In the genomic region with DNA sequence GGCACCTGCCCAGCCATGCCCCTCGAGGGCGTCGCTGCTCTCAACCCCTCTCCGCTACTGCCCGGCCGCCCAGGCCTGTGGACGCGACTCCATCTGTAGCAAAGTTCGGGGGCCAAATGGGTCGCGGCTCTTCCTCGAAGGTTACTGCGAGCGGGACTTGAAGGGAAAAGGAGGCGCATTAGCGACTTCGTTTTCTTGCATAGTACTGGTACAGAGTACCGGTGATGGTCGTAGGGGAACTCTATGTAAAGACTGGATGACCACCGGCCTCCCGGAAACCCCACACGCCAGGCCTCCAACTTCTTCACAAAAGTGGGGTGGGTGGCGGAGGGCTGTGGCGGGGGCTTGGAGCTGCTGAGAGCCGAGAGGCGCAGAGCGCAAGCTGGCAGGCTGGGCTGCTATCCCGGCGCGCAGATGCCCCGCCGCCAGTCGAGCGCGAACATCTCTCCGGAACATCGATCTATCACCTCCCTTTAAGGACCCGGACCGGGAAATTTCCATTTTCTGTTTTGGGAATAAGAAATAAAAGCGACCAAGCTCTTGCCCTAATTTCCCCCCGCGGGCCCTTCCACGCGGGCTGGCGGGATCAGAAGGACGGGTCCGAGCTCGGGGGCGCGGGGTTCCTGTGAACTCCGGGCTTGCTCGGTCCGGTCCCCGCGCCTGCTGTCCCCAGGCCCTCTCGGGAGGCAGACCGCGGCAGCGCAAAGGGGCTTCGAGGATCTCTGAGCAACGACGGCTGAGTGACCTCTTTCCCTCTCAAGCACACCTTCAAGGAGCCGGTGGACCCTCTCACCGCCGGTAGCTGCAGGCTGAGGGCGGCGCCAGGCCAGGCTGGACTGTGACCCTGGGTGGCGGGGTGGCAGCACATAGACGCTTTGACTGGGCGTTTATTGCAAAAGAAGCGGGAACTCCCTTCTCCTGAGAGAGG, we compare ENCODE assay signal across 16 cellular contexts. TPM values are rescaled to one million over a fixed set of nuclear protein-coding genes. Genes with fewer than 3 reads are reported as not detected.
A peak's percentile ranks its signal among the peaks of the same experiment; 100 is the strongest.
DNase-seq lines count a peak whose midpoint lies in the region; ATAC-seq, FAIRE-seq and TF ChIP-seq lines count a peak whose summit lies in the region.
"Had no signal": no experiment of that assay in that cellular context is flagged by ENCODE, and none has a peak within 500 bp of the region (broad histone marks: within the 10 kb centered on the region; RNA-seq: fewer than 3 reads in every experiment).

No MANE protein-coding gene starts in this region.

- H3K27me3 ChIP-seq in ascending aorta: peaks cover 26% of the 10 kb centered on the region
- H3K27me3 ChIP-seq in pancreas: peaks cover 0 to 46% (median 9%) of the 10 kb centered on the region in 4 donors

- no peak overlapping the region for H3K4me3 Mint-ChIP-seq in activated CD4-positive, alpha-beta T cell treated with anti-CD3 and anti-CD28 coated beads, Interleukin-2, amount 10 ng/mL, durations not matched to agents 7 days and 5 days
- H3K4me3 Mint-ChIP-seq: activated B cell treated with CpG ODN at 0.5 μM for 24 hours; CD4-positive, alpha-beta T cell had no signal

- peak overlapping the region; percentile 50; the same call in 1 of the 2 replicates for H3K9ac ChIP-seq in ES-I3 (ENCODE audit: low read depth, low read length)

- peaks cover 59% of the 10 kb centered on the region for H3K27me3 Mint-ChIP-seq in activated CD4-positive, alpha-beta T cell treated with anti-CD3 and anti-CD28 coated beads, Interleukin-2, amount 10 ng/mL, durations not matched to agents 7 days and 5 days

- H3K36me3 ChIP-seq in ES-I3 (ENCODE audit: insufficient read depth, low read length): no peaks in the 10 kb centered on the region
- H3K36me3 ChIP-seq in ascending aorta: no peaks in the 10 kb centered on the region
- H3K36me3 ChIP-seq in pancreas: no peaks in the 10 kb centered on the region

- no peak for FAIRE-seq in pancreas (lab: Jason Lieb, UNC)
- FAIRE-seq: islet of Langerhans had no signal

- 7 to 8% methylated on average over 71 of the region's 71 CpGs for WGBS in pancreas, 2 donors

- POLR2A ChIA-PET in activated CD4-positive, alpha-beta T cell treated with anti-CD3 and anti-CD28 coated beads, Interleukin-2, amount 10 ng/mL, durations not matched to agents 7 days and 5 days (lab: Charles Lee): no interaction called here

- CTCF ChIA-PET in activated CD4-positive, alpha-beta T cell treated with anti-CD3 and anti-CD28 coated beads, Interleukin-2, amount 10 ng/mL, durations not matched to agents 7 days and 5 days (lab: Charles Lee): interaction anchor here (0.6 to 1.4 kb wide), 3 partner anchors 11 to 301 kb away, joined by 3 to 5 read pairs (median 3); no protein-coding TSS in a partner anchor

- no peak overlapping the region for H3K27ac Mint-ChIP-seq in activated CD4-positive, alpha-beta T cell treated with anti-CD3 and anti-CD28 coated beads, Interleukin-2, amount 10 ng/mL, durations not matched to agents 7 days and 5 days
- H3K27ac Mint-ChIP-seq: activated B cell treated with CpG ODN at 0.5 μM for 24 hours; CD4-positive, alpha-beta T cell had no signal

- intact Hi-C loops in ascending aorta (cut with DNase I) (no loop called here), pancreas (cut with DNase I) (no loop called here)

- no peaks in the 10 kb centered on the region for H3K9me3 ChIP-seq in ES-I3 (ENCODE audit: control insufficient read depth, insufficient read depth, low read length)
- no peaks in the 10 kb centered on the region for H3K9me3 ChIP-seq in ascending aorta
- H3K9me3 ChIP-seq in pancreas: no peaks in the 10 kb centered on the region

- H3K4me3 ChIP-seq in ascending aorta (peak overlapping the region; percentile 6 to 21), iPS-11a (ENCODE audit: low read depth, low read length) (peak overlapping the region; percentile 14), pancreas (peak overlapping the region in 1 of 4 donors; percentile 16)

- no peaks in the 10 kb centered on the region for H3K9me3 Mint-ChIP-seq in activated CD4-positive, alpha-beta T cell treated with anti-CD3 and anti-CD28 coated beads, Interleukin-2, amount 10 ng/mL, durations not matched to agents 7 days and 5 days
- H3K9me3 Mint-ChIP-seq: activated B cell treated with CpG ODN at 0.5 μM for 24 hours; CD4-positive, alpha-beta T cell had no signal

- H3K27ac ChIP-seq in ascending aorta (no peak overlapping the region), pancreas (no peak overlapping the region)

- ATAC-seq in pancreas: peak; percentile 30 to 84 (median 65)
- ATAC-seq in HG02798 (IDR thresholded peaks at IDR 0.05; ENCODE audit: poor library complexity, unreplicated experiment): no peak
- ATAC-seq in GM18870 (IDR thresholded peaks at IDR 0.05; ENCODE audit: unreplicated experiment): no peak
- ATAC-seq: esophagus mucosa had no signal

- H3K36me3 Mint-ChIP-seq in activated CD4-positive, alpha-beta T cell treated with anti-CD3 and anti-CD28 coated beads, Interleukin-2, amount 10 ng/mL, durations not matched to agents 7 days and 5 days (ENCODE audit: low read depth): no peaks in the 10 kb centered on the region

- DNase-seq in ascending aorta (ENCODE audit: low spot score in 2 of 2) (no peak), pancreas (peak in 2 of 6 donors; percentile 66 to 67), NCI-H2227 treated with DMSO at 0.1 percent for 48 hours (lab: John Stamatoyannopoulos, UW) (no peak)
- no peak for DNase-seq in activated CD4-positive, alpha-beta T cell treated with anti-CD3 and anti-CD28 coated beads, Interleukin-2, amount 10 ng/mL, durations not matched to agents 7 days and 5 days
- DNase-seq: activated B cell treated with CpG ODN at 0.5 μM for 24 hours; CD4-positive, alpha-beta T cell; NCI-H1092; NCI-H82; nucleus accumbens; SIG-M5 had no signal

- TF ChIP-seq CTCF in ascending aorta (IDR thresholded peaks at IDR 0.05) (no peak), pancreas (IDR thresholded peaks at IDR 0.05) (no peak)

- H3K4me1 Mint-ChIP-seq in activated CD4-positive, alpha-beta T cell treated with anti-CD3 and anti-CD28 coated beads, Interleukin-2, amount 10 ng/mL, durations not matched to agents 7 days and 5 days: no peaks in the 10 kb centered on the region
- H3K4me1 Mint-ChIP-seq: activated B cell treated with CpG ODN at 0.5 μM for 24 hours had no signal

- no peaks in the 10 kb centered on the region for H3K4me1 ChIP-seq in ES-I3 (ENCODE audit: insufficient read depth, low read length)
- H3K4me1 ChIP-seq in ascending aorta: no peaks in the 10 kb centered on the region
- peaks cover 0 to 2% (median 0%) of the 10 kb centered on the region in 3 donors for H3K4me1 ChIP-seq in pancreas

RNA-seq across cellular contexts. Expression of gene FEZF1, which starts 12.2 kb away (rescaled TPM):
- total RNA-seq in ascending aorta (not detected), pancreas (not detected)
- not detected for polyA plus RNA-seq in pancreas
- not detected for total RNA-seq in activated CD4-positive, alpha-beta T cell treated with anti-CD3 and anti-CD28 coated beads, Interleukin-2, amount 10 ng/mL, durations not matched to agents 7 days and 5 days
- total RNA-seq: activated B cell treated with CpG ODN at 0.5 μM for 24 hours; CD4-positive, alpha-beta T cell; esophagus mucosa had no signal

Comparison
In these comparisons a context has a peak if more than half of its experiments do, and no peak if none do; other contexts are left out.
1. ATAC-seq: peak in pancreas (4 of 4); none in HG02798 (single experiment) and GM18870 (single experiment).